Comparison of ENCODE assay signal across 8 cellular contexts in genomic region chr22:24175160-24175808, GRCh38. TPM values are rescaled to one million over a fixed set of nuclear protein-coding genes. Genes with fewer than 3 reads are reported as not detected.
DNase-seq lines count a peak whose midpoint lies in the region; ATAC-seq and TF ChIP-seq lines count a peak whose summit lies in the region.

No MANE protein-coding gene starts in this region.

- H3K27me3 ChIP-seq in RWPE2 (ENCODE audit: insufficient read depth, poor library complexity, severe bottlenecking) = no peaks in the 10 kb centered on the region
- H3K27me3 ChIP-seq in tibial artery = no peaks in the 10 kb centered on the region

- intact Hi-C loops in tibial artery (cut with DNase I; ENCODE audit: low total_unique reads) = loop anchor here (2.0 kb wide), 1 partner anchor 114 kb away; no protein-coding TSS in a partner anchor

- peak; percentile 75 for TF ChIP-seq CTCF in RWPE2 (IDR thresholded peaks at IDR 0.05; ENCODE audit: poor library complexity, severe bottlenecking)
- TF ChIP-seq CTCF in omental fat pad (IDR thresholded peaks at IDR 0.05) = peak in 1 of 3 donors; percentile 59
- TF ChIP-seq CTCF in tibial artery (IDR thresholded peaks at IDR 0.05) = peak; percentile 87 to 93

- DNase-seq in AG08396 (ENCODE audit: low spot score) = peak; percentile 89
- DNase-seq in GM19238 (ENCODE audit: insufficient read length, low spot score) = peak; percentile 69
- no peak for DNase-seq in RWPE2 (ENCODE audit: low spot score)
- DNase-seq in activated naive CD4-positive, alpha-beta T cell (lab: John Stamatoyannopoulos, UW) = peak in 3 of 4 experiments; percentile 15 to 62 (median 52)
- peak; percentile 51 for DNase-seq in foreskin melanocyte
- peak; percentile 66 for DNase-seq in omental fat pad (ENCODE audit: low spot score)
- DNase-seq in tibial artery = peak; percentile 87 to 94

- H3K4me3 ChIP-seq in RWPE2 (ENCODE audit: severe bottlenecking) (no peak overlapping the region), tibial artery (no peak overlapping the region)

- peaks cover 22% of the 10 kb centered on the region; the same call in 1 of the 2 replicates for H3K36me3 ChIP-seq in RWPE2 (ENCODE audit: low read depth)
- H3K36me3 ChIP-seq in tibial artery = peaks cover 37 to 72% (median 46%) of the 10 kb centered on the region in 3 donors

- H3K27ac ChIP-seq in RWPE2 (ENCODE audit: poor library complexity, severe bottlenecking) = no peak overlapping the region
- peak overlapping the region; percentile 87 to 96 for H3K27ac ChIP-seq in tibial artery

- H3K9me3 ChIP-seq in RWPE2 (ENCODE audit: severe bottlenecking) = no peaks in the 10 kb centered on the region
- no peaks in the 10 kb centered on the region for H3K9me3 ChIP-seq in tibial artery

- H3K4me1 ChIP-seq in RWPE2 (ENCODE audit: insufficient read depth, poor library complexity, severe bottlenecking) = no peaks in the 10 kb centered on the region
- peaks cover 14 to 66% (median 58%) of the 10 kb centered on the region in 4 donors for H3K4me1 ChIP-seq in tibial artery

- peak; percentile 67 for ATAC-seq in RWPE2 (ENCODE audit: low read depth)
- peak; percentile 37 for ATAC-seq in omental fat pad (ENCODE audit: low FRiP score)
- ATAC-seq in HG02870 (IDR thresholded peaks at IDR 0.05; ENCODE audit: unreplicated experiment) = no peak

RNA-seq across cellular contexts. Expression of gene SUSD2, which starts 6.0 kb away (rescaled TPM):
- total RNA-seq in omental fat pad = 1 to 10 TPM; 2.3 to 8.0 (median 4.7) TPM
